ENCODE assay signal across 23 cellular contexts in the genomic region with DNA sequence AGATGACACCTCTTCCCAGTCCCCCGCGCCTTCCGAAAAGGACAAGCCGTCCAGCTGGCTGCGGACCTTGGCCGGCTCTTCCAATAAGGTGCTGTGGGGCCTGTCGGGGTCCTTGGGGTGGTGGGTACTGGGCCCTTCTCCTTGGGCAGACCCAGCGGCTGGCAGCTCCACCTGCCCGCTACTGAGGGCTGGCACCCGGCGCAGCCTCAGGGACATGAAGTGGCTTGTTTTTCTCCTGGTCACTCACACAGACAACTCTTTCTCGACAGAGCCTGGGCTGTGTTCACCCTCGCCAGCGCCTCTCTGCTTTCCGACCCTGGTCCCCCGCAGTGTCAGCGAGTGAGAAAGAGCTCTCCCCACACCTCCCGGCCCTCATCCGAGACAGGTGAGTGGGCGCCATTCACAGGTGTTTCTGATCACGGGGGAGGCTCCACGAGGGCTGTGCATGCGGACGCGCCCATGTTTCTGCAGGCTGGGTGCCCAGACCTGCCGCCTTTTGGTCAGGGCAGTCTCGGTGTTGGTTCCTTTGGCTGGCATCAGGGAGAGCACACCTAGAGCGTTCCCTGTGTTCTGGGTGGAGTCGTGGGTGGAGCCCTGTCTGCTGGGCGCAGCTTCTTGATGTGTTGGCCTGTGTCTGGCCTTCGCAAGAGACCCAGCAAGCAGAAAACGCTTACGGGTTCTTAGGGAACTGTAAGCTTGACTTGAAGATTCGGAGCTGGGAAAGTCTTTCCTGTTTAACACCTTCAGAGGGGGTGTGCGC.
DNase-seq lines count a peak whose midpoint lies in the region; ATAC-seq and TF ChIP-seq lines count a peak whose summit lies in the region.
"Had no signal": no experiment of that assay in that cellular context is flagged by ENCODE, and none has a peak within 500 bp of the region (broad histone marks: within the 10 kb centered on the region; RNA-seq: fewer than 3 reads in every experiment).

No MANE protein-coding gene starts in this region.

- TF ChIP-seq CTCF in RWPE1 (conservative IDR thresholded peaks at IDR 0.05; ENCODE audit: low read depth) (no peak), dorsolateral prefrontal cortex (IDR thresholded peaks at IDR 0.05 in 54 of 56, conservative IDR thresholded peaks at IDR 0.05 in 2 of 56; ENCODE audit: low read depth in 1 of 56, partially characterized antibody in 56 of 56) (no peak), nephron progenitor cell (IDR thresholded peaks at IDR 0.05) (no peak)

- peaks cover 11% of the 10 kb centered on the region for H3K36me3 Mint-ChIP-seq in activated naive CD8-positive, alpha-beta T cell treated with anti-CD3 and anti-CD28 coated beads, Interleukin-2, amount 50 U/mL, for 24 hours (ENCODE audit: low read depth)
- peaks cover 11% of the 10 kb centered on the region for H3K36me3 Mint-ChIP-seq in activated naive CD8-positive, alpha-beta T cell treated with anti-CD3 and anti-CD28 coated beads for 36 hours
- H3K36me3 Mint-ChIP-seq in nephron progenitor cell (ENCODE audit: low read depth): peaks cover 32% of the 10 kb centered on the region

- peak overlapping the region; percentile 22 for H3K27ac Mint-ChIP-seq in activated naive CD8-positive, alpha-beta T cell treated with anti-CD3 and anti-CD28 coated beads, Interleukin-2, amount 50 U/mL, for 24 hours
- H3K27ac Mint-ChIP-seq in activated naive CD8-positive, alpha-beta T cell treated with anti-CD3 and anti-CD28 coated beads for 36 hours: no peak overlapping the region
- peak overlapping the region; percentile 82 for H3K27ac Mint-ChIP-seq in nephron progenitor cell
- H3K27ac Mint-ChIP-seq: stimulated activated memory B cell treated with anti-CD40 and anti-IgM and Interleukin-4, amounts not matched to agents 10 μg/mL and 1 μg/mL and 100 μg/mL, for 72 hours; T-helper 1 cell treated with Interleukin-12 subunit alpha and Interleukin-12 subunit beta and Interleukin-4 antibody, amounts not matched to agents 30 μg/mL and 1 μg/mL, for 36 hours had no signal

- intact Hi-C loops in dorsolateral prefrontal cortex (cut with DNase I): no loop called here

- H3K27me3 ChIP-seq in dorsolateral prefrontal cortex: no peaks in the 10 kb centered on the region
- H3K27me3 ChIP-seq: adrenal gland, cardiac muscle cell, SJSA1, thyroid gland had no signal

- CTCF ChIA-PET in RWPE1 (lab: Yijun Ruan, JAX): interaction anchor here (1.2 kb wide), 1 partner anchor 12 kb away, joined by 5 read pairs; no protein-coding TSS in a partner anchor

- no peaks in the 10 kb centered on the region for H3K27me3 Mint-ChIP-seq in activated naive CD8-positive, alpha-beta T cell treated with anti-CD3 and anti-CD28 coated beads, Interleukin-2, amount 50 U/mL, for 24 hours
- no peaks in the 10 kb centered on the region for H3K27me3 Mint-ChIP-seq in activated naive CD8-positive, alpha-beta T cell treated with anti-CD3 and anti-CD28 coated beads for 36 hours
- H3K27me3 Mint-ChIP-seq in nephron progenitor cell (ENCODE audit: low read depth, poor library complexity): peaks cover 2% of the 10 kb centered on the region
- H3K27me3 Mint-ChIP-seq: stimulated activated memory B cell treated with anti-CD40 and anti-IgM and Interleukin-4, amounts not matched to agents 10 μg/mL and 1 μg/mL and 100 μg/mL, for 72 hours had no signal

- no peak for ATAC-seq in activated naive CD8-positive, alpha-beta T cell treated with anti-CD3 and anti-CD28 coated beads, Interleukin-2, amount 50 U/mL, for 24 hours
- ATAC-seq in left lobe of liver (no peak), GM19452 (IDR thresholded peaks at IDR 0.05; ENCODE audit: unreplicated experiment) (no peak)
- ATAC-seq: Panc1; stimulated activated memory B cell treated with anti-CD40 and anti-IgM and Interleukin-4, amounts not matched to agents 10 μg/mL and 1 μg/mL and 100 μg/mL, for 72 hours had no signal

- no peaks in the 10 kb centered on the region for H3K9me3 Mint-ChIP-seq in activated naive CD8-positive, alpha-beta T cell treated with anti-CD3 and anti-CD28 coated beads, Interleukin-2, amount 50 U/mL, for 24 hours
- H3K9me3 Mint-ChIP-seq in activated naive CD8-positive, alpha-beta T cell treated with anti-CD3 and anti-CD28 coated beads for 36 hours: no peaks in the 10 kb centered on the region
- H3K9me3 Mint-ChIP-seq in nephron progenitor cell: no peaks in the 10 kb centered on the region
- H3K9me3 Mint-ChIP-seq: stimulated activated memory B cell treated with anti-CD40 and anti-IgM and Interleukin-4, amounts not matched to agents 10 μg/mL and 1 μg/mL and 100 μg/mL, for 72 hours; T-helper 1 cell treated with Interleukin-12 subunit alpha and Interleukin-12 subunit beta and Interleukin-4 antibody, amounts not matched to agents 30 μg/mL and 1 μg/mL, for 36 hours had no signal

- DNase-seq in activated naive CD8-positive, alpha-beta T cell treated with anti-CD3 and anti-CD28 coated beads, Interleukin-2, amount 50 U/mL, for 24 hours: no peak
- no peak for DNase-seq in activated naive CD8-positive, alpha-beta T cell treated with anti-CD3 and anti-CD28 coated beads for 36 hours
- DNase-seq in RWPE1 (ENCODE audit: low spot score) (no peak), dorsolateral prefrontal cortex (no peak), nephron progenitor cell (no peak), left lobe of liver (ENCODE audit: low spot score) (no peak), NCI-H1436 treated with DMSO at 0.1 percent for 48 hours (lab: John Stamatoyannopoulos, UW) (no peak)
- DNase-seq: ACHN, adrenal gland, DMS79, mesendoderm, NCI-H1048, NCI-H2029, NCI-H446, posterior cingulate gyrus, thyroid gland had no signal

- no peak overlapping the region for H3K4me3 Mint-ChIP-seq in activated naive CD8-positive, alpha-beta T cell treated with anti-CD3 and anti-CD28 coated beads, Interleukin-2, amount 50 U/mL, for 24 hours
- H3K4me3 Mint-ChIP-seq in activated naive CD8-positive, alpha-beta T cell treated with anti-CD3 and anti-CD28 coated beads for 36 hours: no peak overlapping the region
- no peak overlapping the region for H3K4me3 Mint-ChIP-seq in nephron progenitor cell
- H3K4me3 Mint-ChIP-seq: stimulated activated memory B cell treated with anti-CD40 and anti-IgM and Interleukin-4, amounts not matched to agents 10 μg/mL and 1 μg/mL and 100 μg/mL, for 72 hours; T-helper 1 cell treated with Interleukin-12 subunit alpha and Interleukin-12 subunit beta and Interleukin-4 antibody, amounts not matched to agents 30 μg/mL and 1 μg/mL, for 36 hours had no signal

- H3K27ac ChIP-seq in RWPE1: peak overlapping the region; percentile 67
- peak overlapping the region in 46 of 59 donors; percentile 14 to 96 (median 71) for H3K27ac ChIP-seq in dorsolateral prefrontal cortex
- H3K27ac ChIP-seq: adrenal gland, cardiac muscle cell, SJSA1, thyroid gland, VCaP had no signal

- POLR2A ChIA-PET in RWPE1 (lab: Yijun Ruan, JAX; ENCODE audit: low non-redundant PET): no interaction called here

- H3K4me3 ChIP-seq in dorsolateral prefrontal cortex: peak overlapping the region in 1 of 59 donors; percentile 32
- H3K4me3 ChIP-seq: adrenal gland, cardiac muscle cell, SJSA1, thyroid gland had no signal

- peaks cover 51% of the 10 kb centered on the region for H3K4me1 Mint-ChIP-seq in activated naive CD8-positive, alpha-beta T cell treated with anti-CD3 and anti-CD28 coated beads, Interleukin-2, amount 50 U/mL, for 24 hours
- H3K4me1 Mint-ChIP-seq in activated naive CD8-positive, alpha-beta T cell treated with anti-CD3 and anti-CD28 coated beads for 36 hours: peaks cover 29% of the 10 kb centered on the region
- H3K4me1 Mint-ChIP-seq in nephron progenitor cell: peaks cover 38% of the 10 kb centered on the region
